In genomic region chr3:150582620-150583019, GRCh38 we compare ENCODE assay signal across 9 cellular contexts. TPM values are rescaled to one million over a fixed set of nuclear protein-coding genes. Genes with fewer than 3 reads are reported as not detected.
DNase-seq lines count a peak whose midpoint lies in the region; ATAC-seq lines count a peak whose summit lies in the region.
"Had no signal": no experiment of that assay in that cellular context is flagged by ENCODE, and none has a peak within 500 bp of the region (broad histone marks: within the 10 kb centered on the region; RNA-seq: fewer than 3 reads in every experiment).

No MANE protein-coding gene starts in this region.

- intact Hi-C loops in activated CD4-positive, alpha-beta memory T cell treated with anti-CD3 and anti-CD28 coated beads for 36 hours (cut with micrococcal nuclease), result loop anchor here (1.0 to 2.0 kb wide), 3 partner anchors 20 to 156 kb away; partner anchors contain the start of genes EIF2A, SELENOT and SERP1
- intact Hi-C loops in sciatic nerve (cut with DNase I), result no loop called here

- H3K4me1 Mint-ChIP-seq in activated CD4-positive, alpha-beta memory T cell treated with anti-CD3 and anti-CD28 coated beads for 36 hours (ENCODE audit: low read depth), result peaks cover 12% of the 10 kb centered on the region

- POLR2A ChIA-PET in activated CD4-positive, alpha-beta memory T cell treated with anti-CD3 and anti-CD28 coated beads for 36 hours (lab: Charles Lee), result interaction anchor here (0.5 to 1.5 kb wide), 2 partner anchors 20 to 425 kb away, joined by 4 to 6 read pairs; partner anchors contain the start of gene SELENOT

- H3K27me3 Mint-ChIP-seq in activated CD4-positive, alpha-beta memory T cell treated with anti-CD3 and anti-CD28 coated beads for 36 hours, result no peaks in the 10 kb centered on the region

- peaks cover 38% of the 10 kb centered on the region for H3K36me3 Mint-ChIP-seq in activated CD4-positive, alpha-beta memory T cell treated with anti-CD3 and anti-CD28 coated beads for 36 hours

- ATAC-seq in GM18511 (IDR thresholded peaks at IDR 0.05; ENCODE audit: unreplicated experiment) (peak; percentile 78), GM19452 (IDR thresholded peaks at IDR 0.05; ENCODE audit: unreplicated experiment) (peak; percentile 69), HG02885 (IDR thresholded peaks at IDR 0.05; ENCODE audit: poor library complexity, unreplicated experiment) (peak; percentile 56), sciatic nerve (no peak)

- no peaks in the 10 kb centered on the region for H3K9me3 Mint-ChIP-seq in activated CD4-positive, alpha-beta memory T cell treated with anti-CD3 and anti-CD28 coated beads for 36 hours

- peak overlapping the region; percentile 81 for H3K27ac Mint-ChIP-seq in activated CD4-positive, alpha-beta memory T cell treated with anti-CD3 and anti-CD28 coated beads for 36 hours

- DNase-seq in activated CD4-positive, alpha-beta memory T cell treated with anti-CD3 and anti-CD28 coated beads for 36 hours, result no peak
- no peak for DNase-seq in amniotic stem cell (lab: John Stamatoyannopoulos, UW)
- no peak for DNase-seq in RPMI8226
- DNase-seq in NCI-H2227 treated with DMSO at 0.1 percent for 48 hours (lab: John Stamatoyannopoulos, UW), result no peak
- no peak for DNase-seq in sciatic nerve (ENCODE audit: low spot score)
- DNase-seq: Right ventricle myocardium superior had no signal

- no peak overlapping the region for H3K4me3 Mint-ChIP-seq in activated CD4-positive, alpha-beta memory T cell treated with anti-CD3 and anti-CD28 coated beads for 36 hours

- CTCF ChIA-PET in activated CD4-positive, alpha-beta memory T cell treated with anti-CD3 and anti-CD28 coated beads for 36 hours (lab: Charles Lee), result no interaction called here

RNA-seq across cellular contexts. Expression of gene SELENOT, which starts 20.5 kb away (rescaled TPM):
- 100 to 1,000 TPM; 105 to 111 TPM for total RNA-seq in activated CD4-positive, alpha-beta memory T cell treated with anti-CD3 and anti-CD28 coated beads for 36 hours
- total RNA-seq in sciatic nerve, result 93.5 TPM

RNA-seq across cellular contexts. Expression of gene EIF2A, which starts 36.0 kb away (rescaled TPM):
- total RNA-seq in activated CD4-positive, alpha-beta memory T cell treated with anti-CD3 and anti-CD28 coated beads for 36 hours, result 100 to 1,000 TPM; 131 to 137 TPM
- total RNA-seq in sciatic nerve, result 70.9 TPM

RNA-seq across cellular contexts. Expression of gene SERP1, which starts 36.3 kb away (rescaled TPM):
- 100 to 1,000 TPM; 100 to 111 TPM for total RNA-seq in activated CD4-positive, alpha-beta memory T cell treated with anti-CD3 and anti-CD28 coated beads for 36 hours
- total RNA-seq in sciatic nerve, result 72.3 TPM
